Comparison of ENCODE assay signal across 1 cellular context in the genomic region with DNA sequence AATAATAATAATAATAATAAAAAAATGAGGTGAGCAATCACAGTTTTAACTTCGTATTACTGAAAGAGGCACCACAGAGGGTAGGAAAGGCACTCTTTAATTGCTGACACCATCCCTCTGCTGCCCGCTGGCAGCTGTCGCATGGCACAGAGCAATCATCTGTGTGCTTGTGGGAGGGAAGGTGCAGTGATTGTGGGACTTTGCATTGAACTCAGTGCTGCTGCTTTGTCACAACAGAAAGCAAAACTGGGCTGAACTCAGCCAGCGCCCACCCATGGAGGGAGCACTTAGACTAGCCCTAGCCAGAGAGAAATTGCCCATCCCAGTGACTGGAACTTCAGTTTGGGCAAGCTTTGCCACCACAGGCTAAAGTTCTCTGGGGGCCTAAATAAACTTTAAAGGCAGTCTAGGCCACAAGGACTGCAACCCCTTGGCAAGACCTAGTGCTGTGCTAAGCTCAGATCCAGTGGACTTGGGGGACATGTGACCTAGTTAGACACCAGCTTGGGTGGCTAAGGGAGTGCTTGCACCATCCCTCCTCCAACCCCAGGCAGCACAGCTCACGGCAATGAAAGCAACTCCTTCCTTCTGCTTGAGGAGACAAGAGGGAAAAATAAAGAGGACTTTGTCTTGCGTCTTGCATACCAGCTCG.
TF ChIP-seq lines count a peak whose summit lies in the region.

No MANE protein-coding gene starts in this region.

TF ChIP-seq in GM23338, 12 proteins besides CTCF, POLR2A, EP300 and RAD21 (continued from another document):
- TF ChIP-seq ZNF462 (CRISPR knock-in tag; IDR thresholded peaks at IDR 0.05) = no peak
- TF ChIP-seq JUNB (IDR thresholded peaks at IDR 0.05; ENCODE audit: unreplicated experiment) = no peak
- TF ChIP-seq EZH2 (IDR thresholded peaks at IDR 0.05; ENCODE audit: low read depth, unreplicated experiment) = no peak
- no peak for TF ChIP-seq POLR2AphosphoS5 (IDR thresholded peaks at IDR 0.05; ENCODE audit: low read depth)
- TF ChIP-seq ZNF331 (CRISPR knock-in tag; IDR thresholded peaks at IDR 0.05; ENCODE audit: low read depth) = no peak
- no peak for TF ChIP-seq EZH2phosphoT487 (IDR thresholded peaks at IDR 0.05; ENCODE audit: unreplicated experiment)
